1 cellular context compared by ENCODE assay signal in genomic region chr6:26045046-26045938, GRCh38.
TF ChIP-seq lines count a peak whose summit lies in the region.

No MANE protein-coding gene starts in this region.

TF ChIP-seq in HepG2, 621 proteins besides CTCF, POLR2A, EP300 and RAD21 (continued from another document and continues in another):
- TF ChIP-seq SNAPC4 (CRISPR knock-in tag; IDR thresholded peaks at IDR 0.05) (no peak), ZEB1 (IDR thresholded peaks at IDR 0.05; ENCODE audit: insufficient replicate concordance, low read depth) (peak; percentile 96), EED (CRISPR knock-in tag; IDR thresholded peaks at IDR 0.05) (peak; percentile 61; the same call in 1 of the 2 replicates), ZNF780A (CRISPR knock-in tag; IDR thresholded peaks at IDR 0.05) (0 out of 2 replicates have a peak, but pooled peaks have one; percentile 22), ZBTB21 (CRISPR knock-in tag; IDR thresholded peaks at IDR 0.05) (no peak), ZNF432 (CRISPR knock-in tag; IDR thresholded peaks at IDR 0.05; ENCODE audit: borderline replicate concordance) (no peak), MAF1 (CRISPR knock-in tag; IDR thresholded peaks at IDR 0.05; ENCODE audit: borderline replicate concordance) (peak; percentile 87; the same call in 1 of the 2 replicates), ZBTB20 (CRISPR knock-in tag; IDR thresholded peaks at IDR 0.05; ENCODE audit: borderline replicate concordance, low read depth) (peak; percentile 58; the same call in 1 of the 2 replicates), TCF7 (IDR thresholded peaks at IDR 0.05; ENCODE audit: low read depth) (peak; percentile 46), ZNF572 (CRISPR knock-in tag; IDR thresholded peaks at IDR 0.05) (0 out of 2 replicates have a peak, but pooled peaks have one; percentile 84), BRD4 (CRISPR knock-in tag; IDR thresholded peaks at IDR 0.05) (peak; percentile 91), ZNF496 (CRISPR knock-in tag; IDR thresholded peaks at IDR 0.05; ENCODE audit: insufficient replicate concordance) (no peak), ZNF326 (CRISPR knock-in tag; IDR thresholded peaks at IDR 0.05; ENCODE audit: borderline replicate concordance) (peak; percentile 26; the same call in 1 of the 2 replicates), ZNF17 (CRISPR knock-in tag; IDR thresholded peaks at IDR 0.05) (no peak), HDAC6 (IDR thresholded peaks at IDR 0.05; ENCODE audit: low read depth, low read length) (peak; percentile 71; the same call in 1 of the 2 replicates), ZNF652 (CRISPR knock-in tag; IDR thresholded peaks at IDR 0.05; ENCODE audit: borderline replicate concordance, low read depth) (0 out of 2 replicates have a peak, but pooled peaks have one; percentile 26), ZMAT5 (CRISPR knock-in tag; IDR thresholded peaks at IDR 0.05; ENCODE audit: borderline replicate concordance, low read depth) (no peak), CENPT (CRISPR knock-in tag; IDR thresholded peaks at IDR 0.05; ENCODE audit: low read depth) (peak; percentile 89; the same call in 1 of the 2 replicates), ZNF619 (CRISPR knock-in tag; IDR thresholded peaks at IDR 0.05) (peak; percentile 43; the same call in 1 of the 2 replicates), ZNF3 (CRISPR knock-in tag; IDR thresholded peaks at IDR 0.05) (no peak), CREB1 (IDR thresholded peaks at IDR 0.05) (peak; percentile 81), CREB1 (CRISPR knock-in tag; IDR thresholded peaks at IDR 0.05) (peak; percentile 61; the same call in 1 of the 2 replicates), CHD4 (IDR thresholded peaks at IDR 0.05; ENCODE audit: borderline replicate concordance, low read length) (no peak), ZNF777 (CRISPR knock-in tag; IDR thresholded peaks at IDR 0.05) (no peak; the same call in 1 of the 2 replicates), MAZ (IDR thresholded peaks at IDR 0.05; ENCODE audit: borderline replicate concordance, low read depth, low read length) (no peak), MAZ (CRISPR knock-in tag; IDR thresholded peaks at IDR 0.05; ENCODE audit: low read depth) (peak; percentile 47; the same call in 1 of the 2 replicates), ZNF703 (CRISPR knock-in tag; IDR thresholded peaks at IDR 0.05; ENCODE audit: borderline replicate concordance) (no peak; the same call in 1 of the 2 replicates), CREM (IDR thresholded peaks at IDR 0.05) (peak; percentile 80), CREM (CRISPR knock-in tag; IDR thresholded peaks at IDR 0.05) (no peak), ZFAT (CRISPR knock-in tag; conservative IDR thresholded peaks at IDR 0.05) (no peak), NBN (conservative IDR thresholded peaks at IDR 0.05) (no peak), ZC3H4 (CRISPR knock-in tag; IDR thresholded peaks at IDR 0.05; ENCODE audit: borderline replicate concordance) (peak; percentile 98; the same call in 1 of the 2 replicates), SMARCE1 (IDR thresholded peaks at IDR 0.05; ENCODE audit: borderline replicate concordance) (no peak), ZKSCAN1 (IDR thresholded peaks at IDR 0.05; ENCODE audit: low read length) (peak; percentile 83), TBX3 (IDR thresholded peaks at IDR 0.05; ENCODE audit: borderline replicate concordance) (no peak), HNRNPK (IDR thresholded peaks at IDR 0.05; ENCODE audit: low read depth, low read length, poor library complexity, severe bottlenecking) (no peak), MED13 (CRISPR knock-in tag; IDR thresholded peaks at IDR 0.05) (peak; percentile 98), CHCHD3 (CRISPR knock-in tag; IDR thresholded peaks at IDR 0.05) (peak; percentile 69; the same call in 1 of the 2 replicates), HOXA3 (CRISPR knock-in tag; IDR thresholded peaks at IDR 0.05) (peak; percentile 94), GATA4 (IDR thresholded peaks at IDR 0.05; ENCODE audit: borderline replicate concordance, low read depth) (peak; percentile 97), ZNF713 (CRISPR knock-in tag; IDR thresholded peaks at IDR 0.05) (peak; percentile 74; the same call in 1 of the 2 replicates), SMAD1 (CRISPR knock-in tag; IDR thresholded peaks at IDR 0.05; ENCODE audit: borderline replicate concordance, low read depth) (peak; percentile 97; the same call in 1 of the 2 replicates), ZSCAN5A (CRISPR knock-in tag; IDR thresholded peaks at IDR 0.05; ENCODE audit: borderline replicate concordance) (peak; percentile 93)
- TF ChIP-seq, protein P1, sequence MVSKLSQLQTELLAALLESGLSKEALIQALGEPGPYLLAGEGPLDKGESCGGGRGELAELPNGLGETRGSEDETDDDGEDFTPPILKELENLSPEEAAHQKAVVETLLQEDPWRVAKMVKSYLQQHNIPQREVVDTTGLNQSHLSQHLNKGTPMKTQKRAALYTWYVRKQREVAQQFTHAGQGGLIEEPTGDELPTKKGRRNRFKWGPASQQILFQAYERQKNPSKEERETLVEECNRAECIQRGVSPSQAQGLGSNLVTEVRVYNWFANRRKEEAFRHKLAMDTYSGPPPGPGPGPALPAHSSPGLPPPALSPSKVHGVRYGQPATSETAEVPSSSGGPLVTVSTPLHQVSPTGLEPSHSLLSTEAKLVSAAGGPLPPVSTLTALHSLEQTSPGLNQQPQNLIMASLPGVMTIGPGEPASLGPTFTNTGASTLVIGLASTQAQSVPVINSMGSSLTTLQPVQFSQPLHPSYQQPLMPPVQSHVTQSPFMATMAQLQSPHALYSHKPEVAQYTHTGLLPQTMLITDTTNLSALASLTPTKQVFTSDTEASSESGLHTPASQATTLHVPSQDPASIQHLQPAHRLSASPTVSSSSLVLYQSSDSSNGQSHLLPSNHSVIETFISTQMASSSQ (IDR thresholded peaks at IDR 0.05; ENCODE audit: low read depth): peak; percentile 45
- TF ChIP-seq, protein P1 (CRISPR knock-in tag; IDR thresholded peaks at IDR 0.05; ENCODE audit: borderline replicate concordance): peak; percentile 64; the same call in 1 of the 2 replicates
- TF ChIP-seq, protein P2, sequence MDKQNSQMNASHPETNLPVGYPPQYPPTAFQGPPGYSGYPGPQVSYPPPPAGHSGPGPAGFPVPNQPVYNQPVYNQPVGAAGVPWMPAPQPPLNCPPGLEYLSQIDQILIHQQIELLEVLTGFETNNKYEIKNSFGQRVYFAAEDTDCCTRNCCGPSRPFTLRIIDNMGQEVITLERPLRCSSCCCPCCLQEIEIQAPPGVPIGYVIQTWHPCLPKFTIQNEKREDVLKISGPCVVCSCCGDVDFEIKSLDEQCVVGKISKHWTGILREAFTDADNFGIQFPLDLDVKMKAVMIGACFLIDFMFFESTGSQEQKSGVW (CRISPR knock-in tag; IDR thresholded peaks at IDR 0.05; ENCODE audit: borderline replicate concordance): no peak
- TF ChIP-seq, protein P3, sequence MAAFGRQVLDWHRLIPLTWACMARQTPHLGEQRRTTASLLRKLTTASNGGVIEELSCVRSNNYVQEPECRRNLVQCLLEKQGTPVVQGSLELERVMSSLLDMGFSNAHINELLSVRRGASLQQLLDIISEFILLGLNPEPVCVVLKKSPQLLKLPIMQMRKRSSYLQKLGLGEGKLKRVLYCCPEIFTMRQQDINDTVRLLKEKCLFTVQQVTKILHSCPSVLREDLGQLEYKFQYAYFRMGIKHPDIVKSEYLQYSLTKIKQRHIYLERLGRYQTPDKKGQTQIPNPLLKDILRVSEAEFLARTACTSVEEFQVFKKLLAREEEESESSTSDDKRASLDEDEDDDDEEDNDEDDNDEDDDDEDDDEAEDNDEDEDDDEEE (CRISPR knock-in tag; IDR thresholded peaks at IDR 0.05): peak; percentile 96
- TF ChIP-seq, protein P4, sequence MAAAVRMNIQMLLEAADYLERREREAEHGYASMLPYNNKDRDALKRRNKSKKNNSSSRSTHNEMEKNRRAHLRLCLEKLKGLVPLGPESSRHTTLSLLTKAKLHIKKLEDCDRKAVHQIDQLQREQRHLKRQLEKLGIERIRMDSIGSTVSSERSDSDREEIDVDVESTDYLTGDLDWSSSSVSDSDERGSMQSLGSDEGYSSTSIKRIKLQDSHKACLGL (CRISPR knock-in tag; IDR thresholded peaks at IDR 0.05): no peak
- TF ChIP-seq, protein P5, sequence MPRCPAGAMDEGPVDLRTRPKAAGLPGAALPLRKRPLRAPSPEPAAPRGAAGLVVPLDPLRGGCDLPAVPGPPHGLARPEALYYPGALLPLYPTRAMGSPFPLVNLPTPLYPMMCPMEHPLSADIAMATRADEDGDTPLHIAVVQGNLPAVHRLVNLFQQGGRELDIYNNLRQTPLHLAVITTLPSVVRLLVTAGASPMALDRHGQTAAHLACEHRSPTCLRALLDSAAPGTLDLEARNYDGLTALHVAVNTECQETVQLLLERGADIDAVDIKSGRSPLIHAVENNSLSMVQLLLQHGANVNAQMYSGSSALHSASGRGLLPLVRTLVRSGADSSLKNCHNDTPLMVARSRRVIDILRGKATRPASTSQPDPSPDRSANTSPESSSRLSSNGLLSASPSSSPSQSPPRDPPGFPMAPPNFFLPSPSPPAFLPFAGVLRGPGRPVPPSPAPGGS (CRISPR knock-in tag; IDR thresholded peaks at IDR 0.05): peak; percentile 85
